Comparison of ENCODE assay signal across 1 cellular context in the genomic region with DNA sequence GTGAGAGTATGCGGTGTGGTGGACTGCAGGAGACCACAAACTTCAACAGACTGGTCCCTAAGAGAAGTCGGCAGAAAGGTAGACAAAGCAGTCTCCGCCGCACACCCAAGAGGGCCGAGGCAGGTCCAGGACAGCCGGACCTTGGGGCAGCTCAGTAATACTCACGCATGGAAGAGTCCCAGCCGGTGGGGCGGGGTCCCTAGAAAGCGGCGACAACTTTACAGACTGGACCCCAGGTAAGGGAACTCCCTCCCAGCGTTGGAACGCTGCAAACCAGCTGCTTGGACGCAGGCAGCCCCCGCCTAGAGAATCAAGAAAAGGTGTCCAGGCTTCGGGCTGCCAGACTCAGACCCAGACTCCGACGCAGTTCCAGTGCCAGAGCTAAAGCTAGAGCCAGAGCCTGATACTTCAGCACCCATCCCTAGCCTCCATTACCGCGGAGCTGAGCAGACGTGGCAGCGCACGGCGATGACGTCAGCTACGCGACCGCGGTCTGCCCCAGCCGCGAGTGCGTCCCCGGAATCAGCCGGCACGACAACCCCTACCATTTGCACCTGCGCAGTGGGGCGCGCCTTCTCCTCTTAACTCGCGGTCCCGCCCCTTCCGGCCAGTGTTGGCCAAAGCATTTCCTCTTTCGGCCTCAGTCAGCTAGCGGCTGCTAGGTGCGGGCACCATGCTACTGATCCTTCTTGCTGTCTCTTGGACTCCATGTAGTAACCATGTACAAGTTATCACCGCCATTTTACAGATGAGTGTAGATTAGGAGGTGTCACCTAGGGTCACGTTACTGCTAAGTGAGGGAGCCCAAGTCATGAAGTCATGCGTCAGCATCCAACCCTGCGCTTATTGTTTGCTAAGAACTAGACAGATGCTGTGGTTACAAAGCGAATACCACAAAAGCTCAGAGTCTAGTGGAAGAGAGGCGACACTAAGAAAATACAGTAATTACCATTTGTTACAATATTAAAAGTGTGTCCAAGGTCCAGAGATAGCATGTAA.
A peak's percentile ranks its signal among the peaks of the same experiment; 100 is the strongest.
TF ChIP-seq lines count a peak whose summit lies in the region.

A gene with protein sequence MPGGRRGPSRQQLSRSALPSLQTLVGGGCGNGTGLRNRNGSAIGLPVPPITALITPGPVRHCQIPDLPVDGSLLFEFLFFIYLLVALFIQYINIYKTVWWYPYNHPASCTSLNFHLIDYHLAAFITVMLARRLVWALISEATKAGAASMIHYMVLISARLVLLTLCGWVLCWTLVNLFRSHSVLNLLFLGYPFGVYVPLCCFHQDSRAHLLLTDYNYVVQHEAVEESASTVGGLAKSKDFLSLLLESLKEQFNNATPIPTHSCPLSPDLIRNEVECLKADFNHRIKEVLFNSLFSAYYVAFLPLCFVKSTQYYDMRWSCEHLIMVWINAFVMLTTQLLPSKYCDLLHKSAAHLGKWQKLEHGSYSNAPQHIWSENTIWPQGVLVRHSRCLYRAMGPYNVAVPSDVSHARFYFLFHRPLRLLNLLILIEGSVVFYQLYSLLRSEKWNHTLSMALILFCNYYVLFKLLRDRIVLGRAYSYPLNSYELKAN (minus strand): TSS at position 445 of the 999 bp plus-strand sequence. CDS start 1,541 bp downstream, outside the sequence.

TF ChIP-seq in HepG2, 621 proteins besides CTCF, POLR2A, EP300 and RAD21 (continued from another document and continues in another):
- TF ChIP-seq, protein P1, sequence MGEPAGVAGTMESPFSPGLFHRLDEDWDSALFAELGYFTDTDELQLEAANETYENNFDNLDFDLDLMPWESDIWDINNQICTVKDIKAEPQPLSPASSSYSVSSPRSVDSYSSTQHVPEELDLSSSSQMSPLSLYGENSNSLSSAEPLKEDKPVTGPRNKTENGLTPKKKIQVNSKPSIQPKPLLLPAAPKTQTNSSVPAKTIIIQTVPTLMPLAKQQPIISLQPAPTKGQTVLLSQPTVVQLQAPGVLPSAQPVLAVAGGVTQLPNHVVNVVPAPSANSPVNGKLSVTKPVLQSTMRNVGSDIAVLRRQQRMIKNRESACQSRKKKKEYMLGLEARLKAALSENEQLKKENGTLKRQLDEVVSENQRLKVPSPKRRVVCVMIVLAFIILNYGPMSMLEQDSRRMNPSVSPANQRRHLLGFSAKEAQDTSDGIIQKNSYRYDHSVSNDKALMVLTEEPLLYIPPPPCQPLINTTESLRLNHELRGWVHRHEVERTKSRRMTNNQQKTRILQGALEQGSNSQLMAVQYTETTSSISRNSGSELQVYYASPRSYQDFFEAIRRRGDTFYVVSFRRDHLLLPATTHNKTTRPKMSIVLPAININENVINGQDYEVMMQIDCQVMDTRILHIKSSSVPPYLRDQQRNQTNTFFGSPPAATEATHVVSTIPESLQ (CRISPR knock-in tag; conservative IDR thresholded peaks at IDR 0.05): peak; percentile 71; the same call in 1 of the 2 replicates
- TF ChIP-seq ZNF335 (CRISPR knock-in tag; IDR thresholded peaks at IDR 0.05): peak; percentile 92
- TF ChIP-seq ZNF768 (CRISPR knock-in tag; IDR thresholded peaks at IDR 0.05): peak; percentile 64; the same call in 1 of the 2 replicates
- TF ChIP-seq SIN3B (IDR thresholded peaks at IDR 0.05; ENCODE audit: low read length): peak; percentile 90
- no peak for TF ChIP-seq IKZF1 (IDR thresholded peaks at IDR 0.05)
- 0 out of 2 replicates have a peak, but pooled peaks have one; percentile 12 for TF ChIP-seq JUNB (CRISPR knock-in tag; IDR thresholded peaks at IDR 0.05; ENCODE audit: borderline replicate concordance)
- TF ChIP-seq NONO (IDR thresholded peaks at IDR 0.05): no peak
- peak; percentile 97 for TF ChIP-seq NONO (CRISPR knock-in tag; conservative IDR thresholded peaks at IDR 0.05)
- TF ChIP-seq TOPORS (CRISPR knock-in tag; IDR thresholded peaks at IDR 0.05): no peak
- no peak for TF ChIP-seq SYNCRIP (IDR thresholded peaks at IDR 0.05; ENCODE audit: insufficient read depth, low read depth, low read length)
- TF ChIP-seq ZNF3 (CRISPR knock-in tag; IDR thresholded peaks at IDR 0.05): no peak; the same call in 1 of the 2 replicates
- TF ChIP-seq BRD4 (CRISPR knock-in tag; IDR thresholded peaks at IDR 0.05): peak; percentile 84; the same call in 1 of the 2 replicates
- TF ChIP-seq, protein P2, sequence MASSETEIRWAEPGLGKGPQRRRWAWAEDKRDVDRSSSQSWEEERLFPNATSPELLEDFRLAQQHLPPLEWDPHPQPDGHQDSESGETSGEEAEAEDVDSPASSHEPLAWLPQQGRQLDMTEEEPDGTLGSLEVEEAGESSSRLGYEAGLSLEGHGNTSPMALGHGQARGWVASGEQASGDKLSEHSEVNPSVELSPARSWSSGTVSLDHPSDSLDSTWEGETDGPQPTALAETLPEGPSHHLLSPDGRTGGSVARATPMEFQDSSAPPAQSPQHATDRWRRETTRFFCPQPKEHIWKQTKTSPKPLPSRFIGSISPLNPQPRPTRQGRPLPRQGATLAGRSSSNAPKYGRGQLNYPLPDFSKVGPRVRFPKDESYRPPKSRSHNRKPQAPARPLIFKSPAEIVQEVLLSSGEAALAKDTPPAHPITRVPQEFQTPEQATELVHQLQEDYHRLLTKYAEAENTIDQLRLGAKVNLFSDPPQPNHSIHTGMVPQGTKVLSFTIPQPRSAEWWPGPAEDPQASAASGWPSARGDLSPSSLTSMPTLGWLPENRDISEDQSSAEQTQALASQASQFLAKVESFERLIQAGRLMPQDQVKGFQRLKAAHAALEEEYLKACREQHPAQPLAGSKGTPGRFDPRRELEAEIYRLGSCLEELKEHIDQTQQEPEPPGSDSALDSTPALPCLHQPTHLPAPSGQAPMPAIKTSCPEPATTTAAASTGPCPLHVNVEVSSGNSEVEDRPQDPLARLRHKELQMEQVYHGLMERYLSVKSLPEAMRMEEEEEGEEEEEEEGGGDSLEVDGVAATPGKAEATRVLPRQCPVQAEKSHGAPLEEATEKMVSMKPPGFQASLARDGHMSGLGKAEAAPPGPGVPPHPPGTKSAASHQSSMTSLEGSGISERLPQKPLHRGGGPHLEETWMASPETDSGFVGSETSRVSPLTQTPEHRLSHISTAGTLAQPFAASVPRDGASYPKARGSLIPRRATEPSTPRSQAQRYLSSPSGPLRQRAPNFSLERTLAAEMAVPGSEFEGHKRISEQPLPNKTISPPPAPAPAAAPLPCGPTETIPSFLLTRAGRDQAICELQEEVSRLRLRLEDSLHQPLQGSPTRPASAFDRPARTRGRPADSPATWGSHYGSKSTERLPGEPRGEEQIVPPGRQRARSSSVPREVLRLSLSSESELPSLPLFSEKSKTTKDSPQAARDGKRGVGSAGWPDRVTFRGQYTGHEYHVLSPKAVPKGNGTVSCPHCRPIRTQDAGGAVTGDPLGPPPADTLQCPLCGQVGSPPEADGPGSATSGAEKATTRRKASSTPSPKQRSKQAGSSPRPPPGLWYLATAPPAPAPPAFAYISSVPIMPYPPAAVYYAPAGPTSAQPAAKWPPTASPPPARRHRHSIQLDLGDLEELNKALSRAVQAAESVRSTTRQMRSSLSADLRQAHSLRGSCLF (CRISPR knock-in tag; IDR thresholded peaks at IDR 0.05; ENCODE audit: borderline replicate concordance): no peak
- TF ChIP-seq RBM22 (optimal IDR thresholded peaks at IDR 0.05; ENCODE audit: low read length): no peak
- TF ChIP-seq, protein P3, sequence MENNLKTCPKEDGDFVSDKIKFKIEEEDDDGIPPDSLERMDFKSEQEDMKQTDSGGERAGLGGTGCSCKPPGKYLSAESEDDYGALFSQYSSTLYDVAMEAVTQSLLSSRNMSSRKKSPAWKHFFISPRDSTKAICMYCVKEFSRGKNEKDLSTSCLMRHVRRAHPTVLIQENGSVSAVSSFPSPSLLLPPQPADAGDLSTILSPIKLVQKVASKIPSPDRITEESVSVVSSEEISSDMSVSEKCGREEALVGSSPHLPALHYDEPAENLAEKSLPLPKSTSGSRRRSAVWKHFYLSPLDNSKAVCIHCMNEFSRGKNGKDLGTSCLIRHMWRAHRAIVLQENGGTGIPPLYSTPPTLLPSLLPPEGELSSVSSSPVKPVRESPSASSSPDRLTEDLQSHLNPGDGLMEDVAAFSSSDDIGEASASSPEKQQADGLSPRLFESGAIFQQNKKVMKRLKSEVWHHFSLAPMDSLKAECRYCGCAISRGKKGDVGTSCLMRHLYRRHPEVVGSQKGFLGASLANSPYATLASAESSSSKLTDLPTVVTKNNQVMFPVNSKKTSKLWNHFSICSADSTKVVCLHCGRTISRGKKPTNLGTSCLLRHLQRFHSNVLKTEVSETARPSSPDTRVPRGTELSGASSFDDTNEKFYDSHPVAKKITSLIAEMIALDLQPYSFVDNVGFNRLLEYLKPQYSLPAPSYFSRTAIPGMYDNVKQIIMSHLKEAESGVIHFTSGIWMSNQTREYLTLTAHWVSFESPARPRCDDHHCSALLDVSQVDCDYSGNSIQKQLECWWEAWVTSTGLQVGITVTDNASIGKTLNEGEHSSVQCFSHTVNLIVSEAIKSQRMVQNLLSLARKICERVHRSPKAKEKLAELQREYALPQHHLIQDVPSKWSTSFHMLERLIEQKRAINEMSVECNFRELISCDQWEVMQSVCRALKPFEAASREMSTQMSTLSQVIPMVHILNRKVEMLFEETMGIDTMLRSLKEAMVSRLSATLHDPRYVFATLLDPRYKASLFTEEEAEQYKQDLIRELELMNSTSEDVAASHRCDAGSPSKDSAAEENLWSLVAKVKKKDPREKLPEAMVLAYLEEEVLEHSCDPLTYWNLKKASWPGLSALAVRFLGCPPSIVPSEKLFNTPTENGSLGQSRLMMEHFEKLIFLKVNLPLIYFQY (CRISPR knock-in tag; IDR thresholded peaks at IDR 0.05; ENCODE audit: borderline replicate concordance): peak; percentile 13; the same call in 1 of the 2 replicates
- no peak for TF ChIP-seq MTF1 (CRISPR knock-in tag; IDR thresholded peaks at IDR 0.05)
- TF ChIP-seq, protein P4, sequence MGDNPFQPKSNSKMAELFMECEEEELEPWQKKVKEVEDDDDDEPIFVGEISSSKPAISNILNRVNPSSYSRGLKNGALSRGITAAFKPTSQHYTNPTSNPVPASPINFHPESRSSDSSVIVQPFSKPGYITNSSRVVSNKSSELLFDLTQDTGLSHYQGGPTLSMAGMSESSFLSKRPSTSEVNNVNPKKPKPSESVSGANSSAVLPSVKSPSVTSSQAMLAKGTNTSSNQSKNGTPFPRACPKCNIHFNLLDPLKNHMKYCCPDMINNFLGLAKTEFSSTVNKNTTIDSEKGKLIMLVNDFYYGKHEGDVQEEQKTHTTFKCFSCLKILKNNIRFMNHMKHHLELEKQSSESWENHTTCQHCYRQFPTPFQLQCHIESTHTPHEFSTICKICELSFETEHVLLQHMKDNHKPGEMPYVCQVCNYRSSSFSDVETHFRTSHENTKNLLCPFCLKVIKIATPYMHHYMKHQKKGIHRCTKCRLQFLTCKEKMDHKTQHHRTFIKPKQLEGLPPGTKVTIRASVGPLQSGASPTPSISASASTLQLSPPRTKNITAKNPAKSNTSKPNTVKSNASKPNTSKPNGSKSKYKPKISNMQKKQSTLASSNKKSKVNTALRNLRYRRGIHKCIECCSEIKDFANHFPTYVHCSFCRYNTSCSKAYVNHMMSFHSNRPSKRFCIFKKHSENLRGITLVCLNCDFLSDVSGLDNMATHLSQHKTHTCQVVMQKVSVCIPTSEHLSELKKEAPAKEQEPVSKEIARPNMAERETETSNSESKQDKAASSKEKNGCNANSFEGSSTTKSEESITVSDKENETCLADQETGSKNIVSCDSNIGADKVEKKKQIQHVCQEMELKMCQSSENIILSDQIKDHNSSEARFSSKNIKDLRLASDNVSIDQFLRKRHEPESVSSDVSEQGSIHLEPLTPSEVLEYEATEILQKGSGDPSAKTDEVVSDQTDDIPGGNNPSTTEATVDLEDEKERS (CRISPR knock-in tag; IDR thresholded peaks at IDR 0.05): no peak
- TF ChIP-seq ZSCAN29 (CRISPR knock-in tag; conservative IDR thresholded peaks at IDR 0.05): no peak; the same call in 1 of the 2 replicates
- TF ChIP-seq MYNN (CRISPR knock-in tag; IDR thresholded peaks at IDR 0.05; ENCODE audit: low read depth): peak; percentile 30; the same call in 1 of the 2 replicates
- TF ChIP-seq ARID2 (CRISPR knock-in tag; IDR thresholded peaks at IDR 0.05; ENCODE audit: borderline replicate concordance): no peak
- peak; percentile 90; the same call in 1 of the 2 replicates for TF ChIP-seq ZFP36L1 (CRISPR knock-in tag; IDR thresholded peaks at IDR 0.05)
- TF ChIP-seq, protein P5, sequence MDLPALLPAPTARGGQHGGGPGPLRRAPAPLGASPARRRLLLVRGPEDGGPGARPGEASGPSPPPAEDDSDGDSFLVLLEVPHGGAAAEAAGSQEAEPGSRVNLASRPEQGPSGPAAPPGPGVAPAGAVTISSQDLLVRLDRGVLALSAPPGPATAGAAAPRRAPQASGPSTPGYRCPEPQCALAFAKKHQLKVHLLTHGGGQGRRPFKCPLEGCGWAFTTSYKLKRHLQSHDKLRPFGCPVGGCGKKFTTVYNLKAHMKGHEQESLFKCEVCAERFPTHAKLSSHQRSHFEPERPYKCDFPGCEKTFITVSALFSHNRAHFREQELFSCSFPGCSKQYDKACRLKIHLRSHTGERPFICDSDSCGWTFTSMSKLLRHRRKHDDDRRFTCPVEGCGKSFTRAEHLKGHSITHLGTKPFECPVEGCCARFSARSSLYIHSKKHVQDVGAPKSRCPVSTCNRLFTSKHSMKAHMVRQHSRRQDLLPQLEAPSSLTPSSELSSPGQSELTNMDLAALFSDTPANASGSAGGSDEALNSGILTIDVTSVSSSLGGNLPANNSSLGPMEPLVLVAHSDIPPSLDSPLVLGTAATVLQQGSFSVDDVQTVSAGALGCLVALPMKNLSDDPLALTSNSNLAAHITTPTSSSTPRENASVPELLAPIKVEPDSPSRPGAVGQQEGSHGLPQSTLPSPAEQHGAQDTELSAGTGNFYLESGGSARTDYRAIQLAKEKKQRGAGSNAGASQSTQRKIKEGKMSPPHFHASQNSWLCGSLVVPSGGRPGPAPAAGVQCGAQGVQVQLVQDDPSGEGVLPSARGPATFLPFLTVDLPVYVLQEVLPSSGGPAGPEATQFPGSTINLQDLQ (CRISPR knock-in tag; IDR thresholded peaks at IDR 0.05): no peak
- no peak for TF ChIP-seq ZNF431 (CRISPR knock-in tag; IDR thresholded peaks at IDR 0.05; ENCODE audit: borderline replicate concordance, low read depth)
- TF ChIP-seq ZFP41 (CRISPR knock-in tag; IDR thresholded peaks at IDR 0.05; ENCODE audit: borderline replicate concordance): no peak; the same call in 1 of the 2 replicates
- TF ChIP-seq, protein P6, sequence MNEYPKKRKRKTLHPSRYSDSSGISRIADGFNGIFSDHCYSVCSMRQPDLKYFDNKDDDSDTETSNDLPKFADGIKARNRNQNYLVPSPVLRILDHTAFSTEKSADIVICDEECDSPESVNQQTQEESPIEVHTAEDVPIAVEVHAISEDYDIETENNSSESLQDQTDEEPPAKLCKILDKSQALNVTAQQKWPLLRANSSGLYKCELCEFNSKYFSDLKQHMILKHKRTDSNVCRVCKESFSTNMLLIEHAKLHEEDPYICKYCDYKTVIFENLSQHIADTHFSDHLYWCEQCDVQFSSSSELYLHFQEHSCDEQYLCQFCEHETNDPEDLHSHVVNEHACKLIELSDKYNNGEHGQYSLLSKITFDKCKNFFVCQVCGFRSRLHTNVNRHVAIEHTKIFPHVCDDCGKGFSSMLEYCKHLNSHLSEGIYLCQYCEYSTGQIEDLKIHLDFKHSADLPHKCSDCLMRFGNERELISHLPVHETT (CRISPR knock-in tag; conservative IDR thresholded peaks at IDR 0.05): peak; percentile 73; the same call in 1 of the 2 replicates
- TF ChIP-seq BORCS8-MEF2B (CRISPR knock-in tag; IDR thresholded peaks at IDR 0.05): peak; percentile 18; the same call in 1 of the 2 replicates
- TF ChIP-seq, protein P7, sequence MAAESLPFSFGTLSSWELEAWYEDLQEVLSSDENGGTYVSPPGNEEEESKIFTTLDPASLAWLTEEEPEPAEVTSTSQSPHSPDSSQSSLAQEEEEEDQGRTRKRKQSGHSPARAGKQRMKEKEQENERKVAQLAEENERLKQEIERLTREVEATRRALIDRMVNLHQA (CRISPR knock-in tag; IDR thresholded peaks at IDR 0.05): no peak
- TF ChIP-seq ZNF432 (CRISPR knock-in tag; IDR thresholded peaks at IDR 0.05; ENCODE audit: borderline replicate concordance): no peak
- peak; percentile 62 for TF ChIP-seq HIVEP1 (CRISPR knock-in tag; IDR thresholded peaks at IDR 0.05)
- TF ChIP-seq, protein P8, sequence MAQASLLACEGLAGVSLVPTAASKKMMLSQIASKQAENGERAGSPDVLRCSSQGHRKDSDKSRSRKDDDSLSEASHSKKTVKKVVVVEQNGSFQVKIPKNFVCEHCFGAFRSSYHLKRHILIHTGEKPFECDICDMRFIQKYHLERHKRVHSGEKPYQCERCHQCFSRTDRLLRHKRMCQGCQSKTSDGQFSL (CRISPR knock-in tag; IDR thresholded peaks at IDR 0.05): no peak; the same call in none of the 2 replicates
